In genomic region chr6:15505463-15505918, GRCh38 we compare ENCODE assay signal across 9 cellular contexts.
A peak's percentile ranks its signal among the peaks of the same experiment; 100 is the strongest.
DNase-seq lines count a peak whose midpoint lies in the region; ATAC-seq and TF ChIP-seq lines count a peak whose summit lies in the region.
"Had no signal": no experiment of that assay in that cellular context is flagged by ENCODE, and none has a peak within 500 bp of the region (broad histone marks: within the 10 kb centered on the region; RNA-seq: fewer than 3 reads in every experiment).

No MANE protein-coding gene starts in this region.

- WGBS in esophagus squamous epithelium, 2 donors = 70 to 84% methylated on average over 8 to 15 of the region's 18 CpGs

- H3K4me1 ChIP-seq in esophagus squamous epithelium = peaks cover 10 to 45% (median 10%) of the 10 kb centered on the region in 3 donors
- peaks cover 32% of the 10 kb centered on the region for H3K4me1 ChIP-seq in vagina

- TF ChIP-seq POLR2A in esophagus squamous epithelium (IDR thresholded peaks at IDR 0.05) (no peak), vagina (IDR thresholded peaks at IDR 0.05) (no peak)

- intact Hi-C loops in esophagus squamous epithelium (cut with DNase I) = no loop called here
- intact Hi-C loops in vagina (cut with DNase I) = loop anchor here (10.0 kb wide), 1 partner anchor 119 kb away; no protein-coding TSS in a partner anchor

- H3K4me3 ChIP-seq in esophagus squamous epithelium = peak overlapping the region in 2 of 4 donors; percentile 20 to 40
- H3K4me3 ChIP-seq in vagina = no peak overlapping the region

- no peaks in the 10 kb centered on the region for H3K9me3 Mint-ChIP-seq in stimulated activated naive CD8-positive, alpha-beta T cell treated with anti-CD3 and anti-CD28 coated beads, Interleukin-15, amount 100 ng/mL, for 72 hours

- no peak for ATAC-seq in stimulated activated naive CD8-positive, alpha-beta T cell treated with anti-CD3 and anti-CD28 coated beads, Interleukin-15, amount 100 ng/mL, for 72 hours
- ATAC-seq in stimulated activated naive CD8-positive, alpha-beta T cell treated with anti-CD3 and anti-CD28 coated beads, Interleukin-15, Interleukin-2, amounts not matched to agents 100 U/mL and 50 U/mL, for 24 hours = no peak
- ATAC-seq in omental fat pad (ENCODE audit: low FRiP score) = no peak
- no peak for ATAC-seq in HG02571 (IDR thresholded peaks at IDR 0.05; ENCODE audit: unreplicated experiment)
- ATAC-seq in HG02852 (IDR thresholded peaks at IDR 0.05; ENCODE audit: unreplicated experiment) = no peak
- no peak for ATAC-seq in GM19351 (IDR thresholded peaks at IDR 0.05; ENCODE audit: unreplicated experiment)

- H3K4me1 Mint-ChIP-seq in stimulated activated naive CD8-positive, alpha-beta T cell treated with anti-CD3 and anti-CD28 coated beads, Interleukin-15, amount 100 ng/mL, for 72 hours = no peaks in the 10 kb centered on the region

- H3K36me3 ChIP-seq in esophagus squamous epithelium = peaks cover 10 to 95% (median 18%) of the 10 kb centered on the region in 3 donors
- peaks cover 0 to 25% of the 10 kb centered on the region in 2 donors for H3K36me3 ChIP-seq in vagina

- TF ChIP-seq CTCF in esophagus squamous epithelium (IDR thresholded peaks at IDR 0.05) (no peak), omental fat pad (IDR thresholded peaks at IDR 0.05) (no peak), vagina (IDR thresholded peaks at IDR 0.05) (no peak)

- peak overlapping the region in 3 of 4 donors; percentile 68 to 77 (median 71) for H3K27ac ChIP-seq in esophagus squamous epithelium
- H3K27ac ChIP-seq in vagina = peak overlapping the region; percentile 43

- H3K27ac Mint-ChIP-seq in stimulated activated naive CD8-positive, alpha-beta T cell treated with anti-CD3 and anti-CD28 coated beads, Interleukin-15, amount 100 ng/mL, for 72 hours = peak overlapping the region; percentile 25 to 66
- H3K27ac Mint-ChIP-seq: B cell had no signal

- H3K27me3 Mint-ChIP-seq in stimulated activated naive CD8-positive, alpha-beta T cell treated with anti-CD3 and anti-CD28 coated beads, Interleukin-15, amount 100 ng/mL, for 72 hours = no peaks in the 10 kb centered on the region
- H3K27me3 Mint-ChIP-seq: B cell had no signal

- H3K9me3 ChIP-seq in esophagus squamous epithelium (no peaks in the 10 kb centered on the region), vagina (no peaks in the 10 kb centered on the region)

- no peak overlapping the region for H3K4me3 Mint-ChIP-seq in stimulated activated naive CD8-positive, alpha-beta T cell treated with anti-CD3 and anti-CD28 coated beads, Interleukin-15, amount 100 ng/mL, for 72 hours
- H3K4me3 Mint-ChIP-seq: B cell had no signal

- no peak for DNase-seq in stimulated activated naive CD8-positive, alpha-beta T cell treated with anti-CD3 and anti-CD28 coated beads, Interleukin-15, amount 100 ng/mL, for 72 hours
- DNase-seq in stimulated activated naive CD8-positive, alpha-beta T cell treated with anti-CD3 and anti-CD28 coated beads, Interleukin-15, Interleukin-2, amounts not matched to agents 100 U/mL and 50 U/mL, for 24 hours = no peak
- DNase-seq in esophagus squamous epithelium (lab: John Stamatoyannopoulos, UW) = no peak
- peak; percentile 8 for DNase-seq in omental fat pad (ENCODE audit: low spot score)
- no peak for DNase-seq in vagina (ENCODE audit: extremely low spot score in 2 of 2)

- H3K27me3 ChIP-seq in esophagus squamous epithelium = no peaks in the 10 kb centered on the region
- H3K27me3 ChIP-seq in vagina = no peaks in the 10 kb centered on the region
